Comparison of ENCODE assay signal across 1 cellular context in the genomic region with DNA sequence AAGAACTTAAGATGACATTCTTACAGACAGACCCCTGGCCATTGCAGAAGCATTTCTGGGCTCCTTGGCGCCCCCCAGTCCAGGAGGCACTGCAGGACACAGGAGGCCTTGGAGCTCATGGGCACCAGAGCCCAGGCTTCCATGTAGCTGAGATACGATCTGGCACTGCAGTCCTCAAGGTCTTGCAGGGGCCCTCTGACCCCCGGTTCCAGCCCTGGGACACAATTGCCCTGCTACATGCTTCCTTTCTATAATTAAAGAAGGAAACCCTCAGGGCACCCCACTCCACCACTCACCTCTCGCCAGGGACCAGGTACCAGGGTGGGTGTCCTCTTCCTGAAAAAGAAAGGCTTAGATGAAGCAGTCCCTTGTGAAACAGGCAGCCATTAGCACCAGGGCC.
TF ChIP-seq lines count a peak whose summit lies in the region.

No MANE protein-coding gene starts in this region.

TF ChIP-seq in GM23338, 12 proteins besides CTCF, POLR2A, EP300 and RAD21:
- TF ChIP-seq CREB1 (CRISPR knock-in tag; IDR thresholded peaks at IDR 0.05; ENCODE audit: low read depth) (no peak), STAT1 (IDR thresholded peaks at IDR 0.05; ENCODE audit: unreplicated experiment) (no peak), ZNF462 (CRISPR knock-in tag; IDR thresholded peaks at IDR 0.05) (no peak), ZNF331 (CRISPR knock-in tag; IDR thresholded peaks at IDR 0.05; ENCODE audit: low read depth) (no peak), NANOG (IDR thresholded peaks at IDR 0.05; ENCODE audit: borderline replicate concordance) (no peak), ZNF114 (CRISPR knock-in tag; IDR thresholded peaks at IDR 0.05) (no peak), EZH2 (IDR thresholded peaks at IDR 0.05; ENCODE audit: low read depth, unreplicated experiment) (no peak), EZH2phosphoT487 (IDR thresholded peaks at IDR 0.05; ENCODE audit: unreplicated experiment) (no peak), ETS1 (IDR thresholded peaks at IDR 0.05) (no peak), JUNB (IDR thresholded peaks at IDR 0.05; ENCODE audit: unreplicated experiment) (no peak), POLR2AphosphoS5 (IDR thresholded peaks at IDR 0.05; ENCODE audit: low read depth) (no peak)
- TF ChIP-seq, protein P1, sequence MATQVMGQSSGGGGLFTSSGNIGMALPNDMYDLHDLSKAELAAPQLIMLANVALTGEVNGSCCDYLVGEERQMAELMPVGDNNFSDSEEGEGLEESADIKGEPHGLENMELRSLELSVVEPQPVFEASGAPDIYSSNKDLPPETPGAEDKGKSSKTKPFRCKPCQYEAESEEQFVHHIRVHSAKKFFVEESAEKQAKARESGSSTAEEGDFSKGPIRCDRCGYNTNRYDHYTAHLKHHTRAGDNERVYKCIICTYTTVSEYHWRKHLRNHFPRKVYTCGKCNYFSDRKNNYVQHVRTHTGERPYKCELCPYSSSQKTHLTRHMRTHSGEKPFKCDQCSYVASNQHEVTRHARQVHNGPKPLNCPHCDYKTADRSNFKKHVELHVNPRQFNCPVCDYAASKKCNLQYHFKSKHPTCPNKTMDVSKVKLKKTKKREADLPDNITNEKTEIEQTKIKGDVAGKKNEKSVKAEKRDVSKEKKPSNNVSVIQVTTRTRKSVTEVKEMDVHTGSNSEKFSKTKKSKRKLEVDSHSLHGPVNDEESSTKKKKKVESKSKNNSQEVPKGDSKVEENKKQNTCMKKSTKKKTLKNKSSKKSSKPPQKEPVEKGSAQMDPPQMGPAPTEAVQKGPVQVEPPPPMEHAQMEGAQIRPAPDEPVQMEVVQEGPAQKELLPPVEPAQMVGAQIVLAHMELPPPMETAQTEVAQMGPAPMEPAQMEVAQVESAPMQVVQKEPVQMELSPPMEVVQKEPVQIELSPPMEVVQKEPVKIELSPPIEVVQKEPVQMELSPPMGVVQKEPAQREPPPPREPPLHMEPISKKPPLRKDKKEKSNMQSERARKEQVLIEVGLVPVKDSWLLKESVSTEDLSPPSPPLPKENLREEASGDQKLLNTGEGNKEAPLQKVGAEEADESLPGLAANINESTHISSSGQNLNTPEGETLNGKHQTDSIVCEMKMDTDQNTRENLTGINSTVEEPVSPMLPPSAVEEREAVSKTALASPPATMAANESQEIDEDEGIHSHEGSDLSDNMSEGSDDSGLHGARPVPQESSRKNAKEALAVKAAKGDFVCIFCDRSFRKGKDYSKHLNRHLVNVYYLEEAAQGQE (IDR thresholded peaks at IDR 0.05; ENCODE audit: unreplicated experiment): no peak
